Comparison of ENCODE assay signal across 30 cellular contexts in genomic region chr12:81378601-81379000, GRCh38.
"Had no signal": no experiment of that assay in that cellular context is flagged by ENCODE, and none has a peak within 500 bp of the region (broad histone marks: within the 10 kb centered on the region; RNA-seq: fewer than 3 reads in every experiment).

No MANE protein-coding gene starts in this region.

- H3K27me3 Mint-ChIP-seq: activated CD4-positive, alpha-beta memory T cell treated with anti-CD3 and anti-CD28 coated beads for 36 hours; activated CD4-positive, alpha-beta T cell treated with anti-CD3 and anti-CD28 coated beads for 36 hours; activated CD4-positive, alpha-beta T cell treated with anti-CD3 and anti-CD28 coated beads, Interleukin-2, amount 10 ng/mL, durations not matched to agents 24 days and 14 days; activated CD8-positive, alpha-beta memory T cell treated with anti-CD3 and anti-CD28 coated beads, Interleukin-2, amount 10 ng/mL, durations not matched to agents 7 days and 5 days; activated naive CD4-positive, alpha-beta T cell treated with anti-CD3 and anti-CD28 coated beads, Interleukin-2, amount 10 ng/mL, durations not matched to agents 7 days and 5 days; activated naive CD8-positive, alpha-beta T cell treated with anti-CD3 and anti-CD28 coated beads, Interleukin-2, amount 10 ng/mL, durations not matched to agents 7 days and 5 days; T-helper 17 cell had no signal

- FAIRE-seq: colon, endothelial cell of umbilical vein had no signal

- H3K9me3 Mint-ChIP-seq: activated CD4-positive, alpha-beta memory T cell treated with anti-CD3 and anti-CD28 coated beads for 36 hours; activated CD4-positive, alpha-beta T cell treated with anti-CD3 and anti-CD28 coated beads, Interleukin-2, amount 10 ng/mL, durations not matched to agents 24 days and 14 days; activated naive CD8-positive, alpha-beta T cell treated with anti-CD3 and anti-CD28 coated beads, Interleukin-2, amount 10 ng/mL, durations not matched to agents 7 days and 5 days; activated T-cell treated with anti-CD3 and anti-CD28 coated beads, Interleukin-2, amount 50 U/mL, for 72 hours; brain had no signal

- H3K36me3 ChIP-seq: breast epithelium, esophagus squamous epithelium, gastroesophageal sphincter, heart right ventricle had no signal

- H3K27me3 ChIP-seq: ascending aorta, breast epithelium, esophagus squamous epithelium, gastroesophageal sphincter, heart right ventricle, hepatocyte had no signal

- DNase-seq: activated CD4-positive, alpha-beta memory T cell treated with anti-CD3 and anti-CD28 coated beads for 36 hours; activated CD4-positive, alpha-beta T cell treated with anti-CD3 and anti-CD28 coated beads for 36 hours; activated CD4-positive, alpha-beta T cell treated with anti-CD3 and anti-CD28 coated beads, Interleukin-2, amount 10 ng/mL, durations not matched to agents 24 days and 14 days; activated CD4-positive, CD25-positive, alpha-beta regulatory T cell; activated CD4-positive, CD25-positive, alpha-beta regulatory T cell treated with anti-CD3 and anti-CD28 coated beads, Interleukin-2, amount 50 U/mL, for 72 hours; activated CD8-positive, alpha-beta memory T cell treated with anti-CD3 and anti-CD28 coated beads, Interleukin-2, amount 10 ng/mL, durations not matched to agents 7 days and 5 days; activated CD8-positive, alpha-beta memory T cell treated with anti-CD3 and anti-CD28 coated beads, Interleukin-2, amount 50 U/mL, for 4 hours; activated CD8-positive, alpha-beta T cell treated with anti-CD3 and anti-CD28 coated beads, Interleukin-2, amount 10 ng/mL, durations not matched to agents 7 days and 5 days; activated gamma-delta T cell; activated naive CD4-positive, alpha-beta T cell; activated naive CD4-positive, alpha-beta T cell treated with anti-CD3 and anti-CD28 coated beads, Interleukin-2, amount 10 ng/mL, durations not matched to agents 7 days and 5 days; activated naive CD8-positive, alpha-beta T cell treated with anti-CD3 and anti-CD28 coated beads, Interleukin-2, amount 10 ng/mL, durations not matched to agents 7 days and 5 days; activated T-cell treated with anti-CD3 and anti-CD28 coated beads, Interleukin-2, amount 50 U/mL, for 1 hour; activated T-cell treated with anti-CD3 and anti-CD28 coated beads, Interleukin-2, amount 50 U/mL, for 72 hours; cortex of kidney; effector CD8-positive, alpha-beta T cell; esophagus squamous epithelium; foreskin melanocyte; heart right ventricle; T-helper 17 cell; T1000 had no signal

- H3K27ac Mint-ChIP-seq: activated CD4-positive, alpha-beta memory T cell treated with anti-CD3 and anti-CD28 coated beads for 36 hours; activated CD4-positive, alpha-beta T cell treated with anti-CD3 and anti-CD28 coated beads for 36 hours; activated CD4-positive, alpha-beta T cell treated with anti-CD3 and anti-CD28 coated beads, Interleukin-2, amount 10 ng/mL, durations not matched to agents 24 days and 14 days; activated CD8-positive, alpha-beta memory T cell treated with anti-CD3 and anti-CD28 coated beads, Interleukin-2, amount 10 ng/mL, durations not matched to agents 7 days and 5 days; activated CD8-positive, alpha-beta T cell treated with anti-CD3 and anti-CD28 coated beads, Interleukin-2, amount 10 ng/mL, durations not matched to agents 7 days and 5 days; activated naive CD4-positive, alpha-beta T cell treated with anti-CD3 and anti-CD28 coated beads, Interleukin-2, amount 10 ng/mL, durations not matched to agents 7 days and 5 days; activated naive CD4-positive, alpha-beta T cell treated with anti-CD3 and anti-CD28 coated beads, Interleukin-2, amount 50 U/mL, for 72 hours; activated naive CD8-positive, alpha-beta T cell treated with anti-CD3 and anti-CD28 coated beads, Interleukin-2, amount 10 ng/mL, durations not matched to agents 7 days and 5 days; activated T-cell treated with anti-CD3 and anti-CD28 coated beads, Interleukin-2, amount 50 U/mL, for 72 hours; T-helper 17 cell; T-helper 2 cell treated with Interferon-gamma antibody and Interleukin-4, amounts not matched to agents 5 μg/mL and 100 μg/mL, for 36 hours had no signal

- H3K4me3 Mint-ChIP-seq: activated CD4-positive, alpha-beta memory T cell treated with anti-CD3 and anti-CD28 coated beads for 36 hours; activated CD4-positive, alpha-beta T cell treated with anti-CD3 and anti-CD28 coated beads for 36 hours; activated CD4-positive, alpha-beta T cell treated with anti-CD3 and anti-CD28 coated beads, Interleukin-2, amount 10 ng/mL, durations not matched to agents 24 days and 14 days; activated CD8-positive, alpha-beta memory T cell treated with anti-CD3 and anti-CD28 coated beads, Interleukin-2, amount 10 ng/mL, durations not matched to agents 7 days and 5 days; activated CD8-positive, alpha-beta T cell treated with anti-CD3 and anti-CD28 coated beads, Interleukin-2, amount 10 ng/mL, durations not matched to agents 7 days and 5 days; activated naive CD4-positive, alpha-beta T cell treated with anti-CD3 and anti-CD28 coated beads, Interleukin-2, amount 10 ng/mL, durations not matched to agents 7 days and 5 days; activated naive CD8-positive, alpha-beta T cell treated with anti-CD3 and anti-CD28 coated beads, Interleukin-2, amount 10 ng/mL, durations not matched to agents 7 days and 5 days; activated T-cell treated with anti-CD3 and anti-CD28 coated beads, Interleukin-2, amount 50 U/mL, for 72 hours; brain; T-helper 17 cell; T-helper 2 cell treated with Interferon-gamma antibody and Interleukin-4, amounts not matched to agents 5 μg/mL and 100 μg/mL, for 36 hours had no signal

- H3K36me3 Mint-ChIP-seq: activated CD4-positive, alpha-beta memory T cell treated with anti-CD3 and anti-CD28 coated beads for 36 hours; activated CD8-positive, alpha-beta memory T cell treated with anti-CD3 and anti-CD28 coated beads, Interleukin-2, amount 10 ng/mL, durations not matched to agents 7 days and 5 days; activated naive CD4-positive, alpha-beta T cell treated with anti-CD3 and anti-CD28 coated beads, Interleukin-2, amount 10 ng/mL, durations not matched to agents 7 days and 5 days; activated naive CD4-positive, alpha-beta T cell treated with anti-CD3 and anti-CD28 coated beads, Interleukin-2, amount 50 U/mL, for 72 hours; activated naive CD8-positive, alpha-beta T cell treated with anti-CD3 and anti-CD28 coated beads, Interleukin-2, amount 10 ng/mL, durations not matched to agents 7 days and 5 days had no signal

- H3K4me1 Mint-ChIP-seq: activated CD4-positive, alpha-beta T cell treated with anti-CD3 and anti-CD28 coated beads for 36 hours; activated CD4-positive, alpha-beta T cell treated with anti-CD3 and anti-CD28 coated beads, Interleukin-2, amount 10 ng/mL, durations not matched to agents 24 days and 14 days; activated CD8-positive, alpha-beta memory T cell treated with anti-CD3 and anti-CD28 coated beads, Interleukin-2, amount 10 ng/mL, durations not matched to agents 7 days and 5 days; activated naive CD4-positive, alpha-beta T cell treated with anti-CD3 and anti-CD28 coated beads, Interleukin-2, amount 10 ng/mL, durations not matched to agents 7 days and 5 days; activated naive CD8-positive, alpha-beta T cell treated with anti-CD3 and anti-CD28 coated beads, Interleukin-2, amount 10 ng/mL, durations not matched to agents 7 days and 5 days; brain; T-helper 17 cell had no signal

- H3K4me3 ChIP-seq: ascending aorta, breast epithelium, esophagus squamous epithelium, gastroesophageal sphincter, heart right ventricle, hepatocyte had no signal
